In the genomic region with DNA sequence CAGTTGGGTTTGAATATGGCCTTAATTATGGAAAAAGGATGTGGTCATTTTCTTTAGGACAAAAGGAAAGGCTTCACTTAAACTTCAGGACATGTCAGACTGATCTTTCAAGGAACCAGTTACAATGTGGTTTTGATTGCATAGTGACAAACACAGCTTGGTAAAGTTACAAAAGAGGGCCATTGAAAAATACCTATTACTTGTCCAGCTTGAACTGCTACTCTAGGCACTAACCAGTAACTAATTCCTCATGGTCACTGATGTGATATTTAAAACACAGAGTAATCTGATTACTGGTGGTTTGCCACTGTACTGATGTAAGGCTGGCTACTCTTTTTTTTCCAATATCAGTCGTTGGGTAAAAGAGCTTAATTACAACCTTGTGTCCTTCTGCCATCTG, we compare ENCODE assay signal across 12 cellular contexts. TPM values are rescaled to one million over a fixed set of nuclear protein-coding genes. Genes with fewer than 3 reads are reported as not detected.
DNase-seq lines count a peak whose midpoint lies in the region; ATAC-seq, FAIRE-seq and TF ChIP-seq lines count a peak whose summit lies in the region.
"Had no signal": no experiment of that assay in that cellular context is flagged by ENCODE, and none has a peak within 500 bp of the region (broad histone marks: within the 10 kb centered on the region; RNA-seq: fewer than 3 reads in every experiment).

No MANE protein-coding gene starts in this region.

- DNase-seq in H54 (ENCODE audit: insufficient read length, low spot score) (no peak), PC-9 (peak in 1 of 2 experiments; percentile 58), epithelial cell of prostate (ENCODE audit: low read depth, low spot score) (no peak), smooth muscle cell (lab: John Stamatoyannopoulos, UW; ENCODE audit: unreplicated experiment) (no peak), cortex of kidney (lab: John Stamatoyannopoulos, UW) (no peak), AG08396 (ENCODE audit: low spot score) (no peak), left cardiac atrium (no peak)
- DNase-seq: DND-41, NCI-H1417 treated with DMSO at 0.1 percent for 48 hours had no signal

- peak; percentile 66 for FAIRE-seq in H54 (lab: Jason Lieb, UNC)
- FAIRE-seq: bronchial epithelial cell, GM18507, TTC549 had no signal

- TF ChIP-seq POLR2A in H54 (IDR thresholded peaks at IDR 0.05; ENCODE audit: low read depth, low read length): no peak

- POLR2A ChIA-PET in PC-9 (lab: Charles Lee; ENCODE audit: unreplicated experiment): interaction anchor here (0.6 to 0.7 kb wide), 3 partner anchors 15 to 59 kb away, joined by 3 to 8 read pairs (median 4); no protein-coding TSS in a partner anchor

- 55% methylated on average over 1 of the region's 1 CpG for WGBS in smooth muscle cell (ENCODE audit: low lambda C conversion rate)

- peaks cover 22% of the 10 kb centered on the region; the same call in 1 of the 2 replicates for H3K36me3 ChIP-seq in PC-9 (ENCODE audit: low read depth)
- peaks cover 10% of the 10 kb centered on the region for H3K36me3 ChIP-seq in smooth muscle cell (ENCODE audit: low read depth)

- no peaks in the 10 kb centered on the region for H3K9me2 ChIP-seq in PC-9 (ENCODE audit: insufficient read depth)

- H3K9me3 ChIP-seq in PC-9 (ENCODE audit: insufficient read depth, low read depth) (peaks cover 4% of the 10 kb centered on the region; the same call in 1 of the 2 replicates), smooth muscle cell (replicated peaks; ENCODE audit: low read depth) (no peaks in the 10 kb centered on the region)

- H3K4me3 ChIP-seq in PC-9: no peak overlapping the region
- H3K4me3 ChIP-seq in smooth muscle cell: no peak overlapping the region

- H3K27me3 ChIP-seq in PC-9 (ENCODE audit: insufficient read depth, low read depth): no peaks in the 10 kb centered on the region
- H3K27me3 ChIP-seq in smooth muscle cell (ENCODE audit: low read depth): no peaks in the 10 kb centered on the region

- H3K27ac ChIP-seq in PC-9: peak overlapping the region; percentile 14; the same call in 1 of the 2 replicates
- H3K27ac ChIP-seq in epithelial cell of prostate: peak overlapping the region; percentile 40
- H3K27ac ChIP-seq in smooth muscle cell (ENCODE audit: low read depth): peak overlapping the region; percentile 68

- H3K9ac ChIP-seq in smooth muscle cell (ENCODE audit: low read depth): no peak overlapping the region

- ATAC-seq in left cardiac atrium: no peak

- H3F3A ChIP-seq in PC-9 (ENCODE audit: insufficient read depth, low read depth) (peaks cover 14% of the 10 kb centered on the region; the same call in 1 of the 2 replicates), smooth muscle cell (ENCODE audit: low read depth) (no peaks in the 10 kb centered on the region)

- H2AFZ ChIP-seq in PC-9 (no peak overlapping the region), smooth muscle cell (ENCODE audit: low read depth) (no peak overlapping the region)

- TF ChIP-seq CTCF in PC-9 (conservative IDR thresholded peaks at IDR 0.05) (no peak), smooth muscle cell (IDR thresholded peaks at IDR 0.05; ENCODE audit: borderline replicate concordance, insufficient read depth, poor library complexity, severe bottlenecking) (no peak)

- H4K20me1 ChIP-seq in PC-9 (ENCODE audit: insufficient read depth) (peaks cover 29% of the 10 kb centered on the region), smooth muscle cell (ENCODE audit: low read depth) (peaks cover 100% of the 10 kb centered on the region)

- BruUV-seq in PC-9 (replicated peaks; lab: Mats Ljungman, UMichigan): no TSS peak

- H3K79me2 ChIP-seq in PC-9 (ENCODE audit: low read depth) (peaks cover 81% of the 10 kb centered on the region), smooth muscle cell (ENCODE audit: low read depth) (peaks cover 94% of the 10 kb centered on the region)

- peaks cover 39% of the 10 kb centered on the region for H3K4me1 ChIP-seq in PC-9 (replicated peaks; ENCODE audit: insufficient read depth)
- peaks cover 8% of the 10 kb centered on the region for H3K4me1 ChIP-seq in smooth muscle cell (ENCODE audit: low read depth)

- CTCF ChIA-PET in PC-9 (lab: Charles Lee): interaction anchor here (0.7 kb wide), 1 partner anchor 9 kb away, joined by 3 read pairs; no protein-coding TSS in a partner anchor

- H3K4me2 ChIP-seq in PC-9 (peak overlapping the region; percentile 43; the same call in 1 of the 2 replicates), smooth muscle cell (peak overlapping the region; percentile 7)

- intact Hi-C loops in PC-9 (cut with micrococcal nuclease; ENCODE audit: unreplicated experiment): loop anchor here (2.0 kb wide), 2 partner anchors 14 to 22 kb away; a partner anchor contains a TSS
- intact Hi-C loops in left cardiac atrium (cut with DNase I): loop anchor here in 1 of 2 donors (5.0 kb wide), 1 partner anchor 51 kb away; no protein-coding TSS in a partner anchor

RNA-seq across cellular contexts. Expression of a gene that starts 22.6 kb away (rescaled TPM):
- 210 and 306 TPM in 2 replicates for total RNA-seq in PC-9 (2021)
- 149 and 167 TPM in 2 replicates for total RNA-seq in smooth muscle cell
- polyA plus RNA-seq in smooth muscle cell: 74.6 and 107 TPM in 2 replicates
- total RNA-seq in left cardiac atrium: 10 to 100 TPM; 22.5 to 27.6 TPM

Comparison
In these comparisons a context has a peak if more than half of its experiments do, and no peak if none do; other contexts are left out.
1. H3K27ac ChIP-seq: peak in every context shown above with its lines; median percentile 68 in smooth muscle cell; 40 in epithelial cell of prostate; 14 in PC-9.